1 cellular context compared by ENCODE assay signal in the genomic region with DNA sequence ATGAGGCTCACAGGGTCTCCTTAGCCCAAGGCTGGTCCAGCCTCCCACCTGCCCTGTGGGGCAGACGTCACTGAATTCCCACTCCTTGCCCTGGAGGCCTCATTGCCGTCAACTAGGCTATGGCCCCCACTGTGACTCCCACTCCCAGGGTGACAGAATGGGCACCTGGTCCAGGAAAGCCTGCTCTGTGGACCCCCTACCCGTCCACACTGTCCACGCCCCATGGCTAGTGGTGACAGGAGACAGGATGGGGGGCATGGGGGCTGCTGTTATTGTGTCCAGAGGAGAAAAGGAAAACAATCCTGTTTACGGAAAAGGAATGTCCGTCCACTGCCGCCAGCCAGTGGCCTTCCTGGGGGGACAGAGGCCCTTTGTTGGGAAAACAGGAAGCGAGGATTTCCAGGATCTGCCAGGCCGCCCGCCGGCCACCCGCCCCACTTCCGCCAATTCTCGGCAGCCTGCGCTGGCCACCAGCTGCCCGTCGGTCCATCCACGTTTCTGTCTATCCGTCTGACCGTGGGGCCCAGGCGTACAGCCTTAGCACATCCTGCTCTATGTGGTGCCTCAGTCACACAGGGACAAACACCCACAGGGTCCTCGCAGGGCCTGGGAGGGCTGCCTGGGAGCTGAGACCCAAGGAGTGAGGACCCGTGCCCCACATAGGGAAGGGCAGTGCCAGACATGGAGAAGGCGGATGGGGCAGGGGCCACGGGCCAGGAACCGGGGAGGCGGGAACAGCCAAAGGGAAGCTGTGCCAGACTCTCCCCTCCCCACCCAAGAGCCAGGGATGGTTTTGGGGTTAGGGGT.
TF ChIP-seq lines count a peak whose summit lies in the region.

No MANE protein-coding gene starts in this region.

TF ChIP-seq in HepG2, 621 proteins besides CTCF, POLR2A, EP300 and RAD21 (continued from another document and continues in another):
- TF ChIP-seq, protein P1, sequence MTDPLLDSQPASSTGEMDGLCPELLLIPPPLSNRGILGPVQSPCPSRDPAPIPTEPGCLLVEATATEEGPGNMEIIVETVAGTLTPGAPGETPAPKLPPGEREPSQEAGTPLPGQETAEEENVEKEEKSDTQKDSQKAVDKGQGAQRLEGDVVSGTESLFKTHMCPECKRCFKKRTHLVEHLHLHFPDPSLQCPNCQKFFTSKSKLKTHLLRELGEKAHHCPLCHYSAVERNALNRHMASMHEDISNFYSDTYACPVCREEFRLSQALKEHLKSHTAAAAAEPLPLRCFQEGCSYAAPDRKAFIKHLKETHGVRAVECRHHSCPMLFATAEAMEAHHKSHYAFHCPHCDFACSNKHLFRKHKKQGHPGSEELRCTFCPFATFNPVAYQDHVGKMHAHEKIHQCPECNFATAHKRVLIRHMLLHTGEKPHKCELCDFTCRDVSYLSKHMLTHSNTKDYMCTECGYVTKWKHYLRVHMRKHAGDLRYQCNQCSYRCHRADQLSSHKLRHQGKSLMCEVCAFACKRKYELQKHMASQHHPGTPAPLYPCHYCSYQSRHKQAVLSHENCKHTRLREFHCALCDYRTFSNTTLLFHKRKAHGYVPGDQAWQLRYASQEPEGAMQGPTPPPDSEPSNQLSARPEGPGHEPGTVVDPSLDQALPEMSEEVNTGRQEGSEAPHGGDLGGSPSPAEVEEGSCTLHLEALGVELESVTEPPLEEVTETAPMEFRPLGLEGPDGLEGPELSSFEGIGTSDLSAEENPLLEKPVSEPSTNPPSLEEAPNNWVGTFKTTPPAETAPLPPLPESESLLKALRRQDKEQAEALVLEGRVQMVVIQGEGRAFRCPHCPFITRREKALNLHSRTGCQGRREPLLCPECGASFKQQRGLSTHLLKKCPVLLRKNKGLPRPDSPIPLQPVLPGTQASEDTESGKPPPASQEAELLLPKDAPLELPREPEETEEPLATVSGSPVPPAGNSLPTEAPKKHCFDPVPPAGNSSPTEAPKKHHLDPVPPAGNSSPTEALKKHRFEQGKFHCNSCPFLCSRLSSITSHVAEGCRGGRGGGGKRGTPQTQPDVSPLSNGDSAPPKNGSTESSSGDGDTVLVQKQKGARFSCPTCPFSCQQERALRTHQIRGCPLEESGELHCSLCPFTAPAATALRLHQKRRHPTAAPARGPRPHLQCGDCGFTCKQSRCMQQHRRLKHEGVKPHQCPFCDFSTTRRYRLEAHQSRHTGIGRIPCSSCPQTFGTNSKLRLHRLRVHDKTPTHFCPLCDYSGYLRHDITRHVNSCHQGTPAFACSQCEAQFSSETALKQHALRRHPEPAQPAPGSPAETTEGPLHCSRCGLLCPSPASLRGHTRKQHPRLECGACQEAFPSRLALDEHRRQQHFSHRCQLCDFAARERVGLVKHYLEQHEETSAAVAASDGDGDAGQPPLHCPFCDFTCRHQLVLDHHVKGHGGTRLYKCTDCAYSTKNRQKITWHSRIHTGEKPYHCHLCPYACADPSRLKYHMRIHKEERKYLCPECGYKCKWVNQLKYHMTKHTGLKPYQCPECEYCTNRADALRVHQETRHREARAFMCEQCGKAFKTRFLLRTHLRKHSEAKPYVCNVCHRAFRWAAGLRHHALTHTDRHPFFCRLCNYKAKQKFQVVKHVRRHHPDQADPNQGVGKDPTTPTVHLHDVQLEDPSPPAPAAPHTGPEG (CRISPR knock-in tag; IDR thresholded peaks at IDR 0.05) = peak; percentile 62; the same call in 1 of the 2 replicates
- TF ChIP-seq ZNF674 (CRISPR knock-in tag; IDR thresholded peaks at IDR 0.05; ENCODE audit: low read depth) (no peak), ZC3H13 (CRISPR knock-in tag; IDR thresholded peaks at IDR 0.05) (peak; percentile 85), ZNF274 (CRISPR knock-in tag; IDR thresholded peaks at IDR 0.05) (no peak), ZBTB7B (CRISPR knock-in tag; IDR thresholded peaks at IDR 0.05) (peak; percentile 95), ZNF616 (CRISPR knock-in tag; IDR thresholded peaks at IDR 0.05; ENCODE audit: low read depth) (no peak), ZNF543 (CRISPR knock-in tag; IDR thresholded peaks at IDR 0.05) (peak; percentile 57; the same call in 1 of the 2 replicates), DPF2 (CRISPR knock-in tag; IDR thresholded peaks at IDR 0.05; ENCODE audit: borderline replicate concordance, low read depth) (peak; percentile 85), ZNF460 (CRISPR knock-in tag; IDR thresholded peaks at IDR 0.05; ENCODE audit: borderline replicate concordance) (no peak; the same call in 1 of the 2 replicates), MTF2 (CRISPR knock-in tag; IDR thresholded peaks at IDR 0.05; ENCODE audit: borderline replicate concordance) (no peak; the same call in 1 of the 2 replicates), ZNF652 (CRISPR knock-in tag; IDR thresholded peaks at IDR 0.05; ENCODE audit: borderline replicate concordance, low read depth) (no peak), ZNF33A (CRISPR knock-in tag; IDR thresholded peaks at IDR 0.05; ENCODE audit: borderline replicate concordance) (no peak), ZNF841 (CRISPR knock-in tag; IDR thresholded peaks at IDR 0.05; ENCODE audit: borderline replicate concordance) (no peak), TAF1 (CRISPR knock-in tag; IDR thresholded peaks at IDR 0.05) (peak; percentile 36; the same call in 1 of the 2 replicates), HNF4G (IDR thresholded peaks at IDR 0.05; ENCODE audit: borderline replicate concordance, low read depth, low read length) (no peak), HNF4G (CRISPR knock-in tag; IDR thresholded peaks at IDR 0.05; ENCODE audit: borderline replicate concordance, low read depth) (no peak), KMT2A (CRISPR knock-in tag; IDR thresholded peaks at IDR 0.05) (0 out of 2 replicates have a peak, but pooled peaks have one; percentile 14), CREM (IDR thresholded peaks at IDR 0.05) (peak; percentile 68), CREM (CRISPR knock-in tag; IDR thresholded peaks at IDR 0.05) (no peak)
- TF ChIP-seq, protein P2, sequence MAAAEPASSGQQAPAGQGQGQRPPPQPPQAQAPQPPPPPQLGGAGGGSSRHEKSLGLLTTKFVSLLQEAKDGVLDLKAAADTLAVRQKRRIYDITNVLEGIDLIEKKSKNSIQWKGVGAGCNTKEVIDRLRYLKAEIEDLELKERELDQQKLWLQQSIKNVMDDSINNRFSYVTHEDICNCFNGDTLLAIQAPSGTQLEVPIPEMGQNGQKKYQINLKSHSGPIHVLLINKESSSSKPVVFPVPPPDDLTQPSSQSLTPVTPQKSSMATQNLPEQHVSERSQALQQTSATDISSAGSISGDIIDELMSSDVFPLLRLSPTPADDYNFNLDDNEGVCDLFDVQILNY (CRISPR knock-in tag; conservative IDR thresholded peaks at IDR 0.05) = no peak
- TF ChIP-seq, protein P3, sequence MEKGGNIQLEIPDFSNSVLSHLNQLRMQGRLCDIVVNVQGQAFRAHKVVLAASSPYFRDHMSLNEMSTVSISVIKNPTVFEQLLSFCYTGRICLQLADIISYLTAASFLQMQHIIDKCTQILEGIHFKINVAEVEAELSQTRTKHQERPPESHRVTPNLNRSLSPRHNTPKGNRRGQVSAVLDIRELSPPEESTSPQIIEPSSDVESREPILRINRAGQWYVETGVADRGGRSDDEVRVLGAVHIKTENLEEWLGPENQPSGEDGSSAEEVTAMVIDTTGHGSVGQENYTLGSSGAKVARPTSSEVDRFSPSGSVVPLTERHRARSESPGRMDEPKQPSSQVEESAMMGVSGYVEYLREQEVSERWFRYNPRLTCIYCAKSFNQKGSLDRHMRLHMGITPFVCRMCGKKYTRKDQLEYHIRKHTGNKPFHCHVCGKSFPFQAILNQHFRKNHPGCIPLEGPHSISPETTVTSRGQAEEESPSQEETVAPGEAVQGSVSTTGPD (CRISPR knock-in tag; IDR thresholded peaks at IDR 0.05) = peak; percentile 68; the same call in 1 of the 2 replicates
- TF ChIP-seq, protein P4, sequence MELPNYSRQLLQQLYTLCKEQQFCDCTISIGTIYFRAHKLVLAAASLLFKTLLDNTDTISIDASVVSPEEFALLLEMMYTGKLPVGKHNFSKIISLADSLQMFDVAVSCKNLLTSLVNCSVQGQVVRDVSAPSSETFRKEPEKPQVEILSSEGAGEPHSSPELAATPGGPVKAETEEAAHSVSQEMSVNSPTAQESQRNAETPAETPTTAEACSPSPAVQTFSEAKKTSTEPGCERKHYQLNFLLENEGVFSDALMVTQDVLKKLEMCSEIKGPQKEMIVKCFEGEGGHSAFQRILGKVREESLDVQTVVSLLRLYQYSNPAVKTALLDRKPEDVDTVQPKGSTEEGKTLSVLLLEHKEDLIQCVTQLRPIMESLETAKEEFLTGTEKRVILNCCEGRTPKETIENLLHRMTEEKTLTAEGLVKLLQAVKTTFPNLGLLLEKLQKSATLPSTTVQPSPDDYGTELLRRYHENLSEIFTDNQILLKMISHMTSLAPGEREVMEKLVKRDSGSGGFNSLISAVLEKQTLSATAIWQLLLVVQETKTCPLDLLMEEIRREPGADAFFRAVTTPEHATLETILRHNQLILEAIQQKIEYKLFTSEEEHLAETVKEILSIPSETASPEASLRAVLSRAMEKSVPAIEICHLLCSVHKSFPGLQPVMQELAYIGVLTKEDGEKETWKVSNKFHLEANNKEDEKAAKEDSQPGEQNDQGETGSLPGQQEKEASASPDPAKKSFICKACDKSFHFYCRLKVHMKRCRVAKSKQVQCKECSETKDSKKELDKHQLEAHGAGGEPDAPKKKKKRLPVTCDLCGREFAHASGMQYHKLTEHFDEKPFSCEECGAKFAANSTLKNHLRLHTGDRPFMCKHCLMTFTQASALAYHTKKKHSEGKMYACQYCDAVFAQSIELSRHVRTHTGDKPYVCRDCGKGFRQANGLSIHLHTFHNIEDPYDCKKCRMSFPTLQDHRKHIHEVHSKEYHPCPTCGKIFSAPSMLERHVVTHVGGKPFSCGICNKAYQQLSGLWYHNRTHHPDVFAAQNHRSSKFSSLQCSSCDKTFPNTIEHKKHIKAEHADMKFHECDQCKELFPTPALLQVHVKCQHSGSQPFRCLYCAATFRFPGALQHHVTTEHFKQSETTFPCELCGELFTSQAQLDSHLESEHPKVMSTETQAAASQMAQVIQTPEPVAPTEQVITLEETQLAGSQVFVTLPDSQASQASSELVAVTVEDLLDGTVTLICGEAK (IDR thresholded peaks at IDR 0.05) = no peak
- TF ChIP-seq, protein P4 (CRISPR knock-in tag; IDR thresholded peaks at IDR 0.05) = peak; percentile 40; the same call in 1 of the 2 replicates
- TF ChIP-seq, protein P5, sequence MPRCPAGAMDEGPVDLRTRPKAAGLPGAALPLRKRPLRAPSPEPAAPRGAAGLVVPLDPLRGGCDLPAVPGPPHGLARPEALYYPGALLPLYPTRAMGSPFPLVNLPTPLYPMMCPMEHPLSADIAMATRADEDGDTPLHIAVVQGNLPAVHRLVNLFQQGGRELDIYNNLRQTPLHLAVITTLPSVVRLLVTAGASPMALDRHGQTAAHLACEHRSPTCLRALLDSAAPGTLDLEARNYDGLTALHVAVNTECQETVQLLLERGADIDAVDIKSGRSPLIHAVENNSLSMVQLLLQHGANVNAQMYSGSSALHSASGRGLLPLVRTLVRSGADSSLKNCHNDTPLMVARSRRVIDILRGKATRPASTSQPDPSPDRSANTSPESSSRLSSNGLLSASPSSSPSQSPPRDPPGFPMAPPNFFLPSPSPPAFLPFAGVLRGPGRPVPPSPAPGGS (CRISPR knock-in tag; IDR thresholded peaks at IDR 0.05) = no peak; the same call in 1 of the 2 replicates
- TF ChIP-seq, protein P6, sequence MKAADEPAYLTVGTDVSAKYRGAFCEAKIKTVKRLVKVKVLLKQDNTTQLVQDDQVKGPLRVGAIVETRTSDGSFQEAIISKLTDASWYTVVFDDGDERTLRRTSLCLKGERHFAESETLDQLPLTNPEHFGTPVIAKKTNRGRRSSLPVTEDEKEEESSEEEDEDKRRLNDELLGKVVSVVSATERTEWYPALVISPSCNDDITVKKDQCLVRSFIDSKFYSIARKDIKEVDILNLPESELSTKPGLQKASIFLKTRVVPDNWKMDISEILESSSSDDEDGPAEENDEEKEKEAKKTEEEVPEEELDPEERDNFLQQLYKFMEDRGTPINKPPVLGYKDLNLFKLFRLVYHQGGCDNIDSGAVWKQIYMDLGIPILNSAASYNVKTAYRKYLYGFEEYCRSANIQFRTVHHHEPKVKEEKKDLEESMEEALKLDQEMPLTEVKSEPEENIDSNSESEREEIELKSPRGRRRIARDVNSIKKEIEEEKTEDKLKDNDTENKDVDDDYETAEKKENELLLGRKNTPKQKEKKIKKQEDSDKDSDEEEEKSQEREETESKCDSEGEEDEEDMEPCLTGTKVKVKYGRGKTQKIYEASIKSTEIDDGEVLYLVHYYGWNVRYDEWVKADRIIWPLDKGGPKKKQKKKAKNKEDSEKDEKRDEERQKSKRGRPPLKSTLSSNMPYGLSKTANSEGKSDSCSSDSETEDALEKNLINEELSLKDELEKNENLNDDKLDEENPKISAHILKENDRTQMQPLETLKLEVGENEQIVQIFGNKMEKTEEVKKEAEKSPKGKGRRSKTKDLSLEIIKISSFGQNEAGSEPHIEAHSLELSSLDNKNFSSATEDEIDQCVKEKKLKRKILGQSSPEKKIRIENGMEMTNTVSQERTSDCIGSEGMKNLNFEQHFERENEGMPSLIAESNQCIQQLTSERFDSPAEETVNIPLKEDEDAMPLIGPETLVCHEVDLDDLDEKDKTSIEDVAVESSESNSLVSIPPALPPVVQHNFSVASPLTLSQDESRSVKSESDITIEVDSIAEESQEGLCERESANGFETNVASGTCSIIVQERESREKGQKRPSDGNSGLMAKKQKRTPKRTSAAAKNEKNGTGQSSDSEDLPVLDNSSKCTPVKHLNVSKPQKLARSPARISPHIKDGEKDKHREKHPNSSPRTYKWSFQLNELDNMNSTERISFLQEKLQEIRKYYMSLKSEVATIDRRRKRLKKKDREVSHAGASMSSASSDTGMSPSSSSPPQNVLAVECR (CRISPR knock-in tag; IDR thresholded peaks at IDR 0.05; ENCODE audit: borderline replicate concordance) = peak; percentile 47; the same call in 1 of the 2 replicates
